ENCODE assay signal across 15 cellular contexts in genomic region chr12:57004651-57005050, GRCh38. TPM values are rescaled to one million over a fixed set of nuclear protein-coding genes. Genes with fewer than 3 reads are reported as not detected.
DNase-seq lines count a peak whose midpoint lies in the region; ATAC-seq and TF ChIP-seq lines count a peak whose summit lies in the region.
"Had no signal": no experiment of that assay in that cellular context is flagged by ENCODE, and none has a peak within 500 bp of the region (broad histone marks: within the 10 kb centered on the region; RNA-seq: fewer than 3 reads in every experiment).

No MANE protein-coding gene starts in this region.

- no peaks in the 10 kb centered on the region for H3K9me3 ChIP-seq in left ventricle myocardium inferior (replicated peaks)
- no peaks in the 10 kb centered on the region for H3K9me3 ChIP-seq in OCI-LY3 (ENCODE audit: insufficient read depth, low read length)
- H3K9me3 ChIP-seq: stomach had no signal

- H3K4me1 ChIP-seq in left ventricle myocardium inferior (peaks cover 46% of the 10 kb centered on the region), OCI-LY3 (ENCODE audit: low read length) (peaks cover 31% of the 10 kb centered on the region)

- H3K27me3 ChIP-seq in left ventricle myocardium inferior (ENCODE audit: low read depth) (no peaks in the 10 kb centered on the region), OCI-LY3 (ENCODE audit: low read depth, low read length) (no peaks in the 10 kb centered on the region)
- H3K27me3 ChIP-seq: stomach had no signal

- H3K4me3 ChIP-seq in left ventricle myocardium inferior, result peak overlapping the region; percentile 96
- H3K4me3 ChIP-seq in OCI-LY3 (ENCODE audit: low read length), result no peak overlapping the region

- peaks cover 38% of the 10 kb centered on the region for H3K36me3 ChIP-seq in left ventricle myocardium inferior
- H3K36me3 ChIP-seq in OCI-LY3 (replicated peaks; ENCODE audit: low read depth, low read length), result peaks cover 17% of the 10 kb centered on the region

- peaks cover 7% of the 10 kb centered on the region for H3K9me3 Mint-ChIP-seq in glutamatergic neuron (ENCODE audit: unreplicated experiment)
- no peaks in the 10 kb centered on the region for H3K9me3 Mint-ChIP-seq in stimulated activated effector memory CD8-positive, alpha-beta T cell treated with anti-CD3 and anti-CD28 coated beads, Interleukin-12 subunit alpha, Interleukin-12 subunit beta, amount 100 ng/mL, for 72 hours

- DNase-seq in left ventricle myocardium inferior (no peak), cardiac septum (ENCODE audit: low spot score) (no peak), glutamatergic neuron (no peak), cerebellar cortex (ENCODE audit: low spot score) (no peak)
- no peak for DNase-seq in stimulated activated effector memory CD8-positive, alpha-beta T cell treated with anti-CD3 and anti-CD28 coated beads, Interleukin-12 subunit alpha, Interleukin-12 subunit beta, amount 100 ng/mL, for 72 hours (ENCODE audit: low spot score in 2 of 2)
- DNase-seq: EL, KBM-7, left cardiac atrium, NCI-H187 treated with DMSO at 0.1 percent for 48 hours, NCI-H748 treated with DMSO at 0.1 percent for 48 hours, stomach had no signal

- peaks cover 18% of the 10 kb centered on the region for H3K4me1 Mint-ChIP-seq in glutamatergic neuron (ENCODE audit: low read depth, unreplicated experiment)
- peaks cover 58% of the 10 kb centered on the region for H3K4me1 Mint-ChIP-seq in stimulated activated effector memory CD8-positive, alpha-beta T cell treated with anti-CD3 and anti-CD28 coated beads, Interleukin-12 subunit alpha, Interleukin-12 subunit beta, amount 100 ng/mL, for 72 hours

- no peak for TF ChIP-seq POLR2A in GM18505 (IDR thresholded peaks at IDR 0.05; ENCODE audit: borderline replicate concordance, extremely low read depth, insufficient read depth, insufficient read length)

- H3K4me2 ChIP-seq in OCI-LY3 (ENCODE audit: low read length), result peak overlapping the region; percentile 98; the same call in 1 of the 2 replicates

- H3K4me3 Mint-ChIP-seq in glutamatergic neuron (ENCODE audit: unreplicated experiment), result peak overlapping the region; percentile 94
- peak overlapping the region; percentile 96 for H3K4me3 Mint-ChIP-seq in stimulated activated effector memory CD8-positive, alpha-beta T cell treated with anti-CD3 and anti-CD28 coated beads, Interleukin-12 subunit alpha, Interleukin-12 subunit beta, amount 100 ng/mL, for 72 hours

- H3K36me3 Mint-ChIP-seq in glutamatergic neuron (ENCODE audit: unreplicated experiment), result no peaks in the 10 kb centered on the region
- H3K36me3 Mint-ChIP-seq in stimulated activated effector memory CD8-positive, alpha-beta T cell treated with anti-CD3 and anti-CD28 coated beads, Interleukin-12 subunit alpha, Interleukin-12 subunit beta, amount 100 ng/mL, for 72 hours, result peaks cover 50% of the 10 kb centered on the region

- peaks cover 15% of the 10 kb centered on the region; the same call in 1 of the 2 replicates for H4K20me1 ChIP-seq in OCI-LY3 (ENCODE audit: insufficient read depth, low read length)

- no peak overlapping the region for H3K9ac ChIP-seq in OCI-LY3 (ENCODE audit: low read length)

- no peak for ATAC-seq in stimulated activated effector memory CD8-positive, alpha-beta T cell treated with anti-CD3 and anti-CD28 coated beads, Interleukin-12 subunit alpha, Interleukin-12 subunit beta, amount 100 ng/mL, for 72 hours
- ATAC-seq in GM18505 (IDR thresholded peaks at IDR 0.05; ENCODE audit: unreplicated experiment) (no peak), HG03460 (IDR thresholded peaks at IDR 0.05; ENCODE audit: unreplicated experiment) (no peak)
- ATAC-seq: left cardiac atrium, Right ventricle myocardium inferior had no signal

- H3K27ac ChIP-seq in left ventricle myocardium inferior (replicated peaks) (no peak overlapping the region), OCI-LY3 (ENCODE audit: low read length) (no peak overlapping the region)
- H3K27ac ChIP-seq: stomach had no signal

- peaks cover 47% of the 10 kb centered on the region for H3K79me2 ChIP-seq in OCI-LY3 (ENCODE audit: low read length)

- H3K27ac Mint-ChIP-seq in glutamatergic neuron (ENCODE audit: unreplicated experiment), result no peak overlapping the region
- no peak overlapping the region for H3K27ac Mint-ChIP-seq in stimulated activated effector memory CD8-positive, alpha-beta T cell treated with anti-CD3 and anti-CD28 coated beads, Interleukin-12 subunit alpha, Interleukin-12 subunit beta, amount 100 ng/mL, for 72 hours

- no peak overlapping the region for H2AFZ ChIP-seq in OCI-LY3 (ENCODE audit: low read depth, low read length)

- intact Hi-C loops in left ventricle myocardium inferior (cut with micrococcal nuclease) (loop anchor here (5.0 kb wide), 1 partner anchor 108 kb away; the partner anchor contains the start of gene STAT6), cardiac septum (cut with DNase I) (loop anchor here (5.0 kb wide), 2 partner anchors 108 to 247 kb away; partner anchors contain the start of gene STAT6)

- H3K27me3 Mint-ChIP-seq in glutamatergic neuron (ENCODE audit: unreplicated experiment), result peaks cover 11% of the 10 kb centered on the region

- TF ChIP-seq CTCF in left ventricle myocardium inferior (IDR thresholded peaks at IDR 0.05; ENCODE audit: borderline replicate concordance) (no peak), OCI-LY3 (IDR thresholded peaks at IDR 0.05; ENCODE audit: low read depth, low read length) (no peak), glutamatergic neuron (IDR thresholded peaks at IDR 0.05; ENCODE audit: partially characterized antibody, unreplicated experiment) (no peak)

RNA-seq across cellular contexts. Expression of gene ZBTB39, which starts 1.7 kb away (rescaled TPM):
- total RNA-seq in left ventricle myocardium inferior (2.7 TPM), cardiac septum (3.5 TPM), glutamatergic neuron (ENCODE audit: unreplicated experiment) (23.5 TPM)

RNA-seq across cellular contexts. Expression of gene TAC3, which starts 11.7 kb away (rescaled TPM):
- not detected for total RNA-seq in left ventricle myocardium inferior
- not detected for total RNA-seq in cardiac septum
- total RNA-seq in glutamatergic neuron (ENCODE audit: unreplicated experiment), result 0.74 TPM
- total RNA-seq: left cardiac atrium, Right ventricle myocardium inferior had no signal

RNA-seq across cellular contexts. Expression of gene MYO1A, which starts 45.3 kb away (rescaled TPM):
- total RNA-seq in left ventricle myocardium inferior (not detected), cardiac septum (0.11 TPM), glutamatergic neuron (ENCODE audit: unreplicated experiment) (0.64 TPM)
- total RNA-seq: Right ventricle myocardium inferior had no signal

RNA-seq across cellular contexts. Expression of gene RDH16, which starts 47.2 kb away (rescaled TPM):
- total RNA-seq in left ventricle myocardium inferior (0.19 TPM), cardiac septum (0.22 TPM), glutamatergic neuron (ENCODE audit: unreplicated experiment) (0.74 TPM)
- total RNA-seq: Right ventricle myocardium inferior had no signal
